Comparison of ENCODE assay signal across 1 cellular context in the genomic region with DNA sequence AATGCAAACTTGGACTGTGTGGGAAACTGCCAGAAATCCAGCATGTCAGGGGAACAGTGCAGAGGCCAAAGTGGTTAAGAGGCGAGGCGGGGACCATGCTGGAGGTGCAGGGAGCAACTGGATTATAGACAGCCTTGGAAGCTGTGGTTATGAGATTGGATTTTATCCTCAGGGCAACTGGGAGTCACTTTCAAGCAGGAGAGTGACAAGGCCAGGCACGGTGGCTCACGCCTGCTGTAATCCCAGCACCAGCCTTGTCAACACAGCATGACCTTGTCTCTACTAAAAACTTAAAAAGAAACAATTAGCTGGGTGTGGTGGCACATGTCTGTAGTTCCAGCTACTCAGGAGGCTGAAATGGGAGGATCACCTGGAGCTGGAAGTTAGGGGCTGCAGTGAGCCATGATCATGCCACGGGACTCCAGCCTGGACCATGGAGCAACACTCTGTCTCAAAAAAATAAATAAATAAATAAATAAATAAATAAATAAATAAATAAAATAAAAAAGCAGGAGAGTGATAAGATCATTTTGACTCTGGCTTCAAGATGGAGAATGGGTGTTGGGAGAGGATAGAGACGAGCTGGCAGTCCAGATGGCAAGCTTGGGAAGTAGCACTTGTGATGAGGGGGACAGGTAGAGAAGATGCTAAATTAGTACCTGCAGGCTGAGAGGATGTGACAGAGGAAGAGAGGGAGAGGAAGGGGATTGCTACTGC.
A peak's percentile ranks its signal among the peaks of the same experiment; 100 is the strongest.
TF ChIP-seq lines count a peak whose summit lies in the region.

No MANE protein-coding gene starts in this region.

TF ChIP-seq in HepG2, 621 proteins besides CTCF, POLR2A, EP300 and RAD21:
- peak; percentile 15; the same call in 1 of the 2 replicates for TF ChIP-seq BCL6 (CRISPR knock-in tag; IDR thresholded peaks at IDR 0.05)
- no peak for TF ChIP-seq ZNF383 (CRISPR knock-in tag; IDR thresholded peaks at IDR 0.05; ENCODE audit: borderline replicate concordance)
- TF ChIP-seq, protein P1, sequence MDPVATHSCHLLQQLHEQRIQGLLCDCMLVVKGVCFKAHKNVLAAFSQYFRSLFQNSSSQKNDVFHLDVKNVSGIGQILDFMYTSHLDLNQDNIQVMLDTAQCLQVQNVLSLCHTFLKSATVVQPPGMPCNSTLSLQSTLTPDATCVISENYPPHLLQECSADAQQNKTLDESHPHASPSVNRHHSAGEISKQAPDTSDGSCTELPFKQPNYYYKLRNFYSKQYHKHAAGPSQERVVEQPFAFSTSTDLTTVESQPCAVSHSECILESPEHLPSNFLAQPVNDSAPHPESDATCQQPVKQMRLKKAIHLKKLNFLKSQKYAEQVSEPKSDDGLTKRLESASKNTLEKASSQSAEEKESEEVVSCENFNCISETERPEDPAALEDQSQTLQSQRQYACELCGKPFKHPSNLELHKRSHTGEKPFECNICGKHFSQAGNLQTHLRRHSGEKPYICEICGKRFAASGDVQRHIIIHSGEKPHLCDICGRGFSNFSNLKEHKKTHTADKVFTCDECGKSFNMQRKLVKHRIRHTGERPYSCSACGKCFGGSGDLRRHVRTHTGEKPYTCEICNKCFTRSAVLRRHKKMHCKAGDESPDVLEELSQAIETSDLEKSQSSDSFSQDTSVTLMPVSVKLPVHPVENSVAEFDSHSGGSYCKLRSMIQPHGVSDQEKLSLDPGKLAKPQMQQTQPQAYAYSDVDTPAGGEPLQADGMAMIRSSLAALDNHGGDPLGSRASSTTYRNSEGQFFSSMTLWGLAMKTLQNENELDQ (CRISPR knock-in tag; IDR thresholded peaks at IDR 0.05; ENCODE audit: borderline replicate concordance) = no peak
- TF ChIP-seq TAF1 (CRISPR knock-in tag; IDR thresholded peaks at IDR 0.05) = no peak
- TF ChIP-seq ATF7-NPFF (CRISPR knock-in tag; IDR thresholded peaks at IDR 0.05; ENCODE audit: low read depth) = no peak
- no peak for TF ChIP-seq FOXA1 (IDR thresholded peaks at IDR 0.05)
- 0 out of 2 replicates have a peak, but pooled peaks have one; percentile 14 for TF ChIP-seq FOXA1 (CRISPR knock-in tag; IDR thresholded peaks at IDR 0.05)
